Comparison of ENCODE assay signal across 8 cellular contexts in genomic region chr11:131408011-131408640, GRCh38. TPM values are rescaled to one million over a fixed set of nuclear protein-coding genes. Genes with fewer than 3 reads are reported as not detected.
A peak's percentile ranks its signal among the peaks of the same experiment; 100 is the strongest.
DNase-seq lines count a peak whose midpoint lies in the region; ATAC-seq and TF ChIP-seq lines count a peak whose summit lies in the region.

No MANE protein-coding gene starts in this region.

- H3K4me1 ChIP-seq in osteoblast (ENCODE audit: insufficient read depth, low read length) = no peaks in the 10 kb centered on the region

- H3K4me3 ChIP-seq in epithelial cell of proximal tubule (ENCODE audit: low read depth, low read length) = no peak overlapping the region
- no peak overlapping the region for H3K4me3 ChIP-seq in osteoblast (ENCODE audit: insufficient read depth, low read length)

- no peaks in the 10 kb centered on the region for H3K36me3 ChIP-seq in osteoblast (ENCODE audit: insufficient read depth, low read length)

- no peak overlapping the region for H3K27ac Mint-ChIP-seq in activated naive CD4-positive, alpha-beta T cell treated with anti-CD3 and anti-CD28 coated beads for 36 hours
- no peak overlapping the region for H3K27ac Mint-ChIP-seq in activated naive CD4-positive, alpha-beta T cell treated with anti-CD3 and anti-CD28 coated beads, Interleukin-2, amount 10 ng/mL, durations not matched to agents 7 days and 5 days

- H3K27me3 ChIP-seq in osteoblast (ENCODE audit: insufficient read depth, low read length) = no peaks in the 10 kb centered on the region

- H2AFZ ChIP-seq in osteoblast (ENCODE audit: low read length) = no peak overlapping the region

- H3K9me3 ChIP-seq in osteoblast (ENCODE audit: low read depth, low read length) = no peaks in the 10 kb centered on the region

- no peaks in the 10 kb centered on the region for H3K9me3 Mint-ChIP-seq in activated naive CD4-positive, alpha-beta T cell treated with anti-CD3 and anti-CD28 coated beads for 36 hours
- no peaks in the 10 kb centered on the region for H3K9me3 Mint-ChIP-seq in activated naive CD4-positive, alpha-beta T cell treated with anti-CD3 and anti-CD28 coated beads, Interleukin-2, amount 10 ng/mL, durations not matched to agents 7 days and 5 days

- no peaks in the 10 kb centered on the region for H3K27me3 Mint-ChIP-seq in activated naive CD4-positive, alpha-beta T cell treated with anti-CD3 and anti-CD28 coated beads for 36 hours (ENCODE audit: low read depth)
- no peaks in the 10 kb centered on the region for H3K27me3 Mint-ChIP-seq in activated naive CD4-positive, alpha-beta T cell treated with anti-CD3 and anti-CD28 coated beads, Interleukin-2, amount 10 ng/mL, durations not matched to agents 7 days and 5 days

- H3K4me2 ChIP-seq in osteoblast (ENCODE audit: insufficient read depth, low read length) = no peak overlapping the region

- CTCF ChIA-PET in activated naive CD4-positive, alpha-beta T cell treated with anti-CD3 and anti-CD28 coated beads for 36 hours (lab: Charles Lee) = no interaction called here
- CTCF ChIA-PET in activated naive CD4-positive, alpha-beta T cell treated with anti-CD3 and anti-CD28 coated beads, Interleukin-2, amount 10 ng/mL, durations not matched to agents 7 days and 5 days (lab: Charles Lee) = no interaction called here

- no peak for ATAC-seq in GM18873 (IDR thresholded peaks at IDR 0.05; ENCODE audit: low FRiP score, unreplicated experiment)

- peak; percentile 7 for DNase-seq in activated naive CD4-positive, alpha-beta T cell treated with anti-CD3 and anti-CD28 coated beads for 36 hours
- DNase-seq in activated naive CD4-positive, alpha-beta T cell treated with anti-CD3 and anti-CD28 coated beads, Interleukin-2, amount 10 ng/mL, durations not matched to agents 7 days and 5 days = no peak
- DNase-seq in NCI-H69 (lab: John Stamatoyannopoulos, UW) (peak; percentile 32), epithelial cell of proximal tubule (ENCODE audit: low read depth) (no peak), osteoblast (ENCODE audit: insufficient read length, low spot score, missing footprints) (no peak), NCI-H1048 (lab: John Stamatoyannopoulos, UW) (no peak)
- no peak for DNase-seq in activated CD4-positive, CD25-positive, alpha-beta regulatory T cell treated with anti-CD3 and anti-CD28 coated beads, Interleukin-2, amount 50 U/mL, for 72 hours

- TF ChIP-seq CTCF in epithelial cell of proximal tubule (conservative IDR thresholded peaks at IDR 0.05; ENCODE audit: low read depth, low read length) (peak; percentile 66), osteoblast (IDR thresholded peaks at IDR 0.05; ENCODE audit: extremely low read depth, low read depth, low read length) (peak; percentile 54)

- H3K4me3 Mint-ChIP-seq in activated naive CD4-positive, alpha-beta T cell treated with anti-CD3 and anti-CD28 coated beads for 36 hours = no peak overlapping the region
- no peak overlapping the region for H3K4me3 Mint-ChIP-seq in activated naive CD4-positive, alpha-beta T cell treated with anti-CD3 and anti-CD28 coated beads, Interleukin-2, amount 10 ng/mL, durations not matched to agents 7 days and 5 days

- H3K27ac ChIP-seq in osteoblast (ENCODE audit: low read depth, low read length) = no peak overlapping the region

- intact Hi-C loops in activated naive CD4-positive, alpha-beta T cell treated with anti-CD3 and anti-CD28 coated beads for 36 hours (cut with micrococcal nuclease) = loop anchor here (10.0 kb wide), 1 partner anchor 267 kb away; no protein-coding TSS in a partner anchor

- no peaks in the 10 kb centered on the region for H4K20me1 ChIP-seq in osteoblast (ENCODE audit: insufficient read depth, low read length)

- H3K36me3 Mint-ChIP-seq in activated naive CD4-positive, alpha-beta T cell treated with anti-CD3 and anti-CD28 coated beads for 36 hours (ENCODE audit: low read depth) = no peaks in the 10 kb centered on the region
- H3K36me3 Mint-ChIP-seq in activated naive CD4-positive, alpha-beta T cell treated with anti-CD3 and anti-CD28 coated beads, Interleukin-2, amount 10 ng/mL, durations not matched to agents 7 days and 5 days = no peaks in the 10 kb centered on the region

- H3K4me1 Mint-ChIP-seq in activated naive CD4-positive, alpha-beta T cell treated with anti-CD3 and anti-CD28 coated beads for 36 hours (ENCODE audit: low read depth) = no peaks in the 10 kb centered on the region
- H3K4me1 Mint-ChIP-seq in activated naive CD4-positive, alpha-beta T cell treated with anti-CD3 and anti-CD28 coated beads, Interleukin-2, amount 10 ng/mL, durations not matched to agents 7 days and 5 days = no peaks in the 10 kb centered on the region

- H3K79me2 ChIP-seq in osteoblast (ENCODE audit: insufficient read depth, low read length) = no peaks in the 10 kb centered on the region

RNA-seq across cellular contexts. Expression of gene NTM, which starts 37.7 kb away (rescaled TPM):
- not detected for total RNA-seq in activated naive CD4-positive, alpha-beta T cell treated with anti-CD3 and anti-CD28 coated beads for 36 hours
- total RNA-seq in epithelial cell of proximal tubule = 5.3 and 17.0 TPM in 2 replicates
- total RNA-seq in osteoblast = 48.1 and 92.8 TPM in 2 replicates

Comparison
In these comparisons a context has a peak if more than half of its experiments do, and no peak if none do; other contexts are left out.
1. DNase-seq: peak in activated naive CD4-positive, alpha-beta T cell treated with anti-CD3 and anti-CD28 coated beads for 36 hours (single experiment) and NCI-H69 (single experiment); none in activated naive CD4-positive, alpha-beta T cell treated with anti-CD3 and anti-CD28 coated beads, Interleukin-2, amount 10 ng/mL, durations not matched to agents 7 days and 5 days (single experiment), epithelial cell of proximal tubule (single experiment), osteoblast (single experiment), activated CD4-positive, CD25-positive, alpha-beta regulatory T cell treated with anti-CD3 and anti-CD28 coated beads, Interleukin-2, amount 50 U/mL, for 72 hours (single experiment) and NCI-H1048 (single experiment).